Comparison of ENCODE assay signal across 22 cellular contexts in the genomic region with DNA sequence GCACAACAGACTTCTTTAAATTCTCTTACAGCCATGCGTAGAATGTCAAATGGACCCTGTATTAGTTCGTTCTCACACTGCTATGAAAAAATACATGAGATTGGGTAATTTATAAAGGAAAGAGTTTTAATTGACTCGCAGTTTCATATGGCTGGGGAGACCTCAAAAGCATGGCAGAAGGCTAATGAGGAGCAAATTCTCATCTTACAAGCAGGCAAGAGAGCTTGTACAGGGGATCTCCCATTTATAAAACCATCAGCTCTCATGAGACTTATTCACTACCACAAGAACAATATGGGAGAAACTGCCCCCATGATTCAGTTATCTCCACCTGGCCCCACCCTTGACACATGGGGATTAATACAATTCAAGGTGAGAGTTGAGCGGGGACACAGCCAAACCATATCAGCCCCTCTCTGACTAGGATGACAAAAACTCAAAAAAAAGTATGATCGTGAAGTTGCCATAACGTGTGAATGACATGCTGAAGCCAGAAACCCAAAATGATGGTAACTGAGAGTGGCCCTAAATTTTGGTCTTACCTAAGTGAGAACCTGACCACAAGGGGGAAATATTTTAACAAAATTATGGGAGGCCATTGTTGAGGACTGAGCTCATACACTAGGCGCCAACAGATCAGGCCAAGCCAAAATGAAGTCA.
"Had no signal": no experiment of that assay in that cellular context is flagged by ENCODE, and none has a peak within 500 bp of the region (broad histone marks: within the 10 kb centered on the region; RNA-seq: fewer than 3 reads in every experiment).

No MANE protein-coding gene starts in this region.

- H3K9me3 ChIP-seq: esophagus muscularis mucosa, pancreas, prostate gland, right lobe of liver, tibial artery, vagina had no signal

- H3K4me1 ChIP-seq: esophagus muscularis mucosa, left ventricle myocardium inferior, pancreas, prostate gland, right lobe of liver, tibial artery, upper lobe of left lung, vagina had no signal

- ATAC-seq: left cardiac atrium; pancreas; stimulated activated memory B cell treated with anti-CD40 and anti-IgM and Interleukin-4, amounts not matched to agents 10 μg/mL and 1 μg/mL and 100 μg/mL, for 72 hours had no signal

- H3K4me3 ChIP-seq: esophagus muscularis mucosa, left ventricle myocardium inferior, lung, pancreas, prostate gland, right lobe of liver, tibial artery, upper lobe of left lung, vagina had no signal

- DNase-seq: effector memory CD4-positive, alpha-beta T cell; kidney; left cardiac atrium; left ventricle myocardium inferior; mesenchymal stem cell; midbrain; naive B cell; occipital lobe; pancreas; retina; right lobe of liver; stimulated activated CD4-positive, alpha-beta T cell treated with anti-CD3 and anti-CD28 coated beads, Interleukin-15, amount 100 ng/mL, for 24 hours; stimulated activated CD4-positive, alpha-beta T cell treated with anti-CD3 and anti-CD28 coated beads, Interleukin-1b, Interleukin-23, amount 100 ng/mL, for 48 hours; stimulated activated CD4-positive, alpha-beta T cell treated with anti-CD3 and anti-CD28 coated beads, Interleukin-4, amount 100 ng/mL, for 24 hours; tibial artery; upper lobe of left lung had no signal

- H3K36me3 ChIP-seq: esophagus muscularis mucosa, left ventricle myocardium inferior, pancreas, prostate gland, right lobe of liver, tibial artery, upper lobe of left lung, vagina had no signal

- H3K27ac ChIP-seq: epithelial cell of prostate, esophagus muscularis mucosa, left ventricle myocardium inferior, pancreas, prostate gland, right lobe of liver, tibial artery, upper lobe of left lung, vagina had no signal

- H3K27me3 ChIP-seq: esophagus muscularis mucosa, pancreas, right lobe of liver, tibial artery, upper lobe of left lung, vagina had no signal

- FAIRE-seq: kidney, pancreas had no signal
